ENCODE assay signal across 26 cellular contexts in the genomic region with DNA sequence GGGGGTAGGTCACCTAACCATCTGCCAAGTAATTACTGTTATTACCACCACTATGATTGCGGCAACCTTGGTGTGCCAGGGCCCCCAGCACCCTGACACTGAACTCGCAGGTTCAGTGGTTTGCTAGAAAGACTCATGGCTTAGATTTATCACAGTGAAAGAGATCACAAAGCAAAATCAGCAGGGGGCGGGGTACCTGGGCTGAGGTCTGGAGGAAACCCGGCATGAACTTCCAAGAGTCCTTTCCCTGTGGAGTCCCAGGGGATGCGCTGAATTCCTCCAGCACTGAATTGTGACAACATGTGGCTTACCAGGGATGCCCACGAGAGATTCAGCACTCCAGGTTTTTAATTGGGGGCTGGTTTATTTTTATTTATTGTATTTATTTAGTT. TPM values are rescaled to one million over a fixed set of nuclear protein-coding genes. Genes with fewer than 3 reads are reported as not detected.
"Had no signal": no experiment of that assay in that cellular context is flagged by ENCODE, and none has a peak within 500 bp of the region (broad histone marks: within the 10 kb centered on the region; RNA-seq: fewer than 3 reads in every experiment).

No MANE protein-coding gene starts in this region.

- H3K9me3 Mint-ChIP-seq: activated naive CD4-positive, alpha-beta T cell treated with anti-CD3 and anti-CD28 coated beads, Interleukin-2, amount 50 U/mL, for 72 hours; central memory CD8-positive, alpha-beta T cell; naive thymus-derived CD8-positive, alpha-beta T cell; stimulated activated naive CD8-positive, alpha-beta T cell treated with anti-CD3 and anti-CD28 coated beads, Interleukin-15, amount 100 ng/mL, for 72 hours had no signal

- H3K9me3 ChIP-seq: adrenal gland, breast epithelium, lower lobe of right lung, tibial artery had no signal

- H3K27me3 ChIP-seq: adrenal gland, breast epithelium, tibial artery had no signal

- H3K27me3 Mint-ChIP-seq: central memory CD8-positive, alpha-beta T cell; naive thymus-derived CD8-positive, alpha-beta T cell; stimulated activated naive CD8-positive, alpha-beta T cell treated with anti-CD3 and anti-CD28 coated beads, Interleukin-15, amount 100 ng/mL, for 72 hours had no signal

- H2AFZ ChIP-seq: parathyroid adenoma had no signal

- DNase-seq: activated CD4-positive, alpha-beta T cell treated with anti-CD3 and anti-CD28 coated beads, Interleukin-2, amount 50 U/mL, for 1 hour; activated CD8-positive, alpha-beta T cell treated with anti-CD3 and anti-CD28 coated beads, Interleukin-2, amount 10 ng/mL, durations not matched to agents 7 days and 5 days; adrenal gland; effector memory CD4-positive, alpha-beta T cell; foreskin melanocyte; kidney; lower lobe of right lung; naive thymus-derived CD8-positive, alpha-beta T cell; right cardiac atrium; stimulated activated CD4-positive, alpha-beta T cell treated with anti-CD3 and anti-CD28 coated beads, Interleukin-12 subunit alpha, Interleukin-12 subunit beta, amount 100 ng/mL, for 4 hours; stimulated activated CD4-positive, alpha-beta T cell treated with anti-CD3 and anti-CD28 coated beads, Interleukin-4, amount 100 ng/mL, for 4 hours; stimulated activated naive CD8-positive, alpha-beta T cell treated with anti-CD3 and anti-CD28 coated beads, Interleukin-15, amount 100 ng/mL, for 72 hours; T-helper 2 cell; tibial artery had no signal

- ATAC-seq: activated CD4-positive, CD25-positive, alpha-beta regulatory T cell treated with anti-CD3 and anti-CD28 coated beads, Interleukin-2, amount 50 U/mL, for 24 hours; activated CD8-positive, alpha-beta T cell treated with anti-CD3 and anti-CD28 coated beads, Interleukin-2, amount 10 ng/mL, durations not matched to agents 7 days and 5 days; activated naive CD4-positive, alpha-beta T cell treated with anti-CD3 and anti-CD28 coated beads, Interleukin-2, amount 50 U/mL, for 72 hours; esophagus mucosa; left lobe of liver; lower lobe of right lung; naive thymus-derived CD8-positive, alpha-beta T cell; right cardiac atrium; stimulated activated naive CD8-positive, alpha-beta T cell treated with anti-CD3 and anti-CD28 coated beads, Interleukin-15, amount 100 ng/mL, for 72 hours had no signal

- H3K27ac ChIP-seq: adrenal gland, breast epithelium, lower lobe of right lung, parathyroid adenoma, tibial artery had no signal

- H3K27ac Mint-ChIP-seq: activated CD8-positive, alpha-beta T cell treated with anti-CD3 and anti-CD28 coated beads, Interleukin-2, amount 10 ng/mL, durations not matched to agents 7 days and 5 days; stimulated activated naive CD8-positive, alpha-beta T cell treated with anti-CD3 and anti-CD28 coated beads, Interleukin-15, amount 100 ng/mL, for 72 hours had no signal

- H3K9ac ChIP-seq: parathyroid adenoma had no signal

- FAIRE-seq: astrocyte, colon, endothelial cell of umbilical vein, kidney had no signal

- H3K4me3 ChIP-seq: adrenal gland, breast epithelium, lower lobe of right lung, tibial artery had no signal

- H3K36me3 ChIP-seq: breast epithelium had no signal

- H3K4me3 Mint-ChIP-seq: activated CD8-positive, alpha-beta T cell treated with anti-CD3 and anti-CD28 coated beads, Interleukin-2, amount 10 ng/mL, durations not matched to agents 7 days and 5 days; central memory CD8-positive, alpha-beta T cell; naive thymus-derived CD8-positive, alpha-beta T cell; stimulated activated naive CD8-positive, alpha-beta T cell treated with anti-CD3 and anti-CD28 coated beads, Interleukin-15, amount 100 ng/mL, for 72 hours had no signal

RNA-seq across cellular contexts. Expression of a gene that starts 46.5 kb away (rescaled TPM):
- total RNA-seq: dermis microvascular lymphatic vessel endothelial cell, pulmonary artery endothelial cell had no signal
